Comparison of ENCODE assay signal across 11 cellular contexts in genomic region chr11:74742070-74742469, GRCh38. TPM values are rescaled to one million over a fixed set of nuclear protein-coding genes. Genes with fewer than 3 reads are reported as not detected.
"Had no signal": no experiment of that assay in that cellular context is flagged by ENCODE, and none has a peak within 500 bp of the region (broad histone marks: within the 10 kb centered on the region; RNA-seq: fewer than 3 reads in every experiment).

No MANE protein-coding gene starts in this region.

- ATAC-seq: HCT116 had no signal

- H2AFZ ChIP-seq: GM23248 had no signal

- DNase-seq: GM23248, GOT3, H7, HFFc6, KG1 had no signal

- FAIRE-seq: HTR-8/SVneo had no signal

- H3K36me3 ChIP-seq: HAP-1 had no signal

- H3K4me1 ChIP-seq: HAP-1 had no signal

- H3K27ac ChIP-seq: GM23248 had no signal

- H3K4me3 ChIP-seq: GM23248, HAP-1 had no signal

- H3K9ac ChIP-seq: GM23248 had no signal

RNA-seq across cellular contexts. Expression of gene CHRDL2, which starts 10.8 kb away (rescaled TPM):
- total RNA-seq: GM23248, H4, H7, HFFc6, HT-29 had no signal
- polyA plus RNA-seq: GM23248, IgD-negative memory B cell had no signal
